ENCODE assay signal across 1 cellular context in the genomic region with DNA sequence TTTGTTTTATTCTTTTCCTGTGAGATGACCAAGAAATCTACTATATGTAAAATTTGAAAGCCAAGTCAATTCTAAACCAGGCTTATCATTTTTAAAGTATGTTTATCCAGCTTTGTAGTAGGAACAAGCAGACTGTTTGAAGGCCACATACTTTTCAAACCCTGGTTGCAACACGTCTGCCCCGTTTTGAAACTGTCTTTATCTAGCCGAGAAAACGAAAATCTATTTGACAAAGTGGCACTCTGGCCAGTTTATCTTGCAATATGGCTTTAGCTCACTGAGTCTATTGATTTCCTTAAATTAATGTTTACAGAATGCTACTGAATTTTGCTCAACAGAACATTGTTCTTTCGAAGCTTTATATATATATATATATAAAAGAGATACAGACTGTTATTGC.
TF ChIP-seq lines count a peak whose summit lies in the region.

No MANE protein-coding gene starts in this region.

TF ChIP-seq in HepG2, 621 proteins besides CTCF, POLR2A, EP300 and RAD21 (continued from another document and continues in another):
- peak; percentile 84; the same call in 1 of the 2 replicates for TF ChIP-seq ZNF609 (CRISPR knock-in tag; IDR thresholded peaks at IDR 0.05; ENCODE audit: borderline replicate concordance)
- TF ChIP-seq ZMYM4 (CRISPR knock-in tag; IDR thresholded peaks at IDR 0.05) = peak; percentile 39; the same call in 1 of the 2 replicates
- TF ChIP-seq NFIC (IDR thresholded peaks at IDR 0.05; ENCODE audit: low read length) = peak; percentile 93
- TF ChIP-seq DRAP1 (CRISPR knock-in tag; IDR thresholded peaks at IDR 0.05) = no peak
- TF ChIP-seq ATF2 (CRISPR knock-in tag; IDR thresholded peaks at IDR 0.05) = peak; percentile 39; the same call in 1 of the 2 replicates
- TF ChIP-seq, protein P1, sequence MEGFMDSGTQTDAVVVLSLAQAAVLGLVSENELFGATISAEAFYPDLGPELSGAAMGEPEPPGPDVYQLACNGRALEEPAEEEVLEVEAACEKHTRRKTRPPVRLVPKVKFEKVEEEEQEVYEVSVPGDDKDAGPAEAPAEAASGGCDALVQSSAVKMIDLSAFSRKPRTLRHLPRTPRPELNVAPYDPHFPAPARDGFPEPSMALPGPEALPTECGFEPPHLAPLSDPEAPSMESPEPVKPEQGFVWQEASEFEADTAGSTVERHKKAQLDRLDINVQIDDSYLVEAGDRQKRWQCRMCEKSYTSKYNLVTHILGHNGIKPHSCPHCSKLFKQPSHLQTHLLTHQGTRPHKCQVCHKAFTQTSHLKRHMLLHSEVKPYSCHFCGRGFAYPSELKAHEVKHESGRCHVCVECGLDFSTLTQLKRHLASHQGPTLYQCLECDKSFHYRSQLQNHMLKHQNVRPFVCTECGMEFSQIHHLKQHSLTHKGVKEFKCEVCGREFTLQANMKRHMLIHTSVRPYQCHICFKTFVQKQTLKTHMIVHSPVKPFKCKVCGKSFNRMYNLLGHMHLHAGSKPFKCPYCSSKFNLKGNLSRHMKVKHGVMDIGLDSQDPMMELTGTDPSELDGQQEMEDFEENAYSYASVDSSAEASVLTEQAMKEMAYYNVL (CRISPR knock-in tag; IDR thresholded peaks at IDR 0.05; ENCODE audit: borderline replicate concordance) = peak; percentile 61; the same call in 1 of the 2 replicates
- TF ChIP-seq SKI (IDR thresholded peaks at IDR 0.05; ENCODE audit: partially characterized antibody) = peak; percentile 83
- TF ChIP-seq SMYD3 (CRISPR knock-in tag; IDR thresholded peaks at IDR 0.05) = no peak
- no peak for TF ChIP-seq ZNF329 (CRISPR knock-in tag; IDR thresholded peaks at IDR 0.05; ENCODE audit: low read depth)
- TF ChIP-seq ZSCAN20 (CRISPR knock-in tag; IDR thresholded peaks at IDR 0.05; ENCODE audit: borderline replicate concordance) = no peak
- no peak for TF ChIP-seq MTERF4 (CRISPR knock-in tag; IDR thresholded peaks at IDR 0.05)
- TF ChIP-seq NR2F6 (IDR thresholded peaks at IDR 0.05) = peak; percentile 88
- peak; percentile 79 for TF ChIP-seq NR2F6 (CRISPR knock-in tag; IDR thresholded peaks at IDR 0.05)
- peak; percentile 72 for TF ChIP-seq HHEX (CRISPR knock-in tag; IDR thresholded peaks at IDR 0.05)
- TF ChIP-seq NCOA2 (CRISPR knock-in tag; IDR thresholded peaks at IDR 0.05) = peak; percentile 97
- TF ChIP-seq TCF12 (IDR thresholded peaks at IDR 0.05) = no peak
- TF ChIP-seq TCF12 (CRISPR knock-in tag; IDR thresholded peaks at IDR 0.05) = peak; percentile 75; the same call in 1 of the 2 replicates
- no peak for TF ChIP-seq ZNF296 (CRISPR knock-in tag; conservative IDR thresholded peaks at IDR 0.05)
- TF ChIP-seq, protein P2, sequence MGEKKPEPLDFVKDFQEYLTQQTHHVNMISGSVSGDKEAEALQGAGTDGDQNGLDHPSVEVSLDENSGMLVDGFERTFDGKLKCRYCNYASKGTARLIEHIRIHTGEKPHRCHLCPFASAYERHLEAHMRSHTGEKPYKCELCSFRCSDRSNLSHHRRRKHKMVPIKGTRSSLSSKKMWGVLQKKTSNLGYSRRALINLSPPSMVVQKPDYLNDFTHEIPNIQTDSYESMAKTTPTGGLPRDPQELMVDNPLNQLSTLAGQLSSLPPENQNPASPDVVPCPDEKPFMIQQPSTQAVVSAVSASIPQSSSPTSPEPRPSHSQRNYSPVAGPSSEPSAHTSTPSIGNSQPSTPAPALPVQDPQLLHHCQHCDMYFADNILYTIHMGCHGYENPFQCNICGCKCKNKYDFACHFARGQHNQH (CRISPR knock-in tag; IDR thresholded peaks at IDR 0.05) = 0 out of 2 replicates have a peak, but pooled peaks have one; percentile 47
- TF ChIP-seq PBX2 (CRISPR knock-in tag; IDR thresholded peaks at IDR 0.05) = no peak
- TF ChIP-seq FOXO1 (CRISPR knock-in tag; IDR thresholded peaks at IDR 0.05) = peak; percentile 85
- TF ChIP-seq KLF16 (CRISPR knock-in tag; IDR thresholded peaks at IDR 0.05) = peak in 1 of 2 experiments; percentile 75; a peak in 1 of 4 replicates
- TF ChIP-seq FOXA1 (IDR thresholded peaks at IDR 0.05) = no peak
- TF ChIP-seq FOXA1 (CRISPR knock-in tag; IDR thresholded peaks at IDR 0.05) = peak; percentile 63; the same call in 1 of the 2 replicates
- TF ChIP-seq BCL6 (CRISPR knock-in tag; IDR thresholded peaks at IDR 0.05) = peak; percentile 94
- TF ChIP-seq, protein P3, sequence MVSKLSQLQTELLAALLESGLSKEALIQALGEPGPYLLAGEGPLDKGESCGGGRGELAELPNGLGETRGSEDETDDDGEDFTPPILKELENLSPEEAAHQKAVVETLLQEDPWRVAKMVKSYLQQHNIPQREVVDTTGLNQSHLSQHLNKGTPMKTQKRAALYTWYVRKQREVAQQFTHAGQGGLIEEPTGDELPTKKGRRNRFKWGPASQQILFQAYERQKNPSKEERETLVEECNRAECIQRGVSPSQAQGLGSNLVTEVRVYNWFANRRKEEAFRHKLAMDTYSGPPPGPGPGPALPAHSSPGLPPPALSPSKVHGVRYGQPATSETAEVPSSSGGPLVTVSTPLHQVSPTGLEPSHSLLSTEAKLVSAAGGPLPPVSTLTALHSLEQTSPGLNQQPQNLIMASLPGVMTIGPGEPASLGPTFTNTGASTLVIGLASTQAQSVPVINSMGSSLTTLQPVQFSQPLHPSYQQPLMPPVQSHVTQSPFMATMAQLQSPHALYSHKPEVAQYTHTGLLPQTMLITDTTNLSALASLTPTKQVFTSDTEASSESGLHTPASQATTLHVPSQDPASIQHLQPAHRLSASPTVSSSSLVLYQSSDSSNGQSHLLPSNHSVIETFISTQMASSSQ (IDR thresholded peaks at IDR 0.05; ENCODE audit: low read depth) = peak; percentile 71; the same call in 1 of the 2 replicates
- TF ChIP-seq, protein P3 (CRISPR knock-in tag; IDR thresholded peaks at IDR 0.05; ENCODE audit: borderline replicate concordance) = no peak
- TF ChIP-seq ZGPAT (CRISPR knock-in tag; IDR thresholded peaks at IDR 0.05) = peak; percentile 66
- peak; percentile 42; the same call in 1 of the 2 replicates for TF ChIP-seq ZNF652 (CRISPR knock-in tag; IDR thresholded peaks at IDR 0.05; ENCODE audit: borderline replicate concordance, low read depth)
- TF ChIP-seq SP2 (CRISPR knock-in tag; IDR thresholded peaks at IDR 0.05) = no peak
- TF ChIP-seq NR2C2 (CRISPR knock-in tag; IDR thresholded peaks at IDR 0.05; ENCODE audit: borderline replicate concordance) = peak; percentile 37; the same call in 1 of the 2 replicates
- TF ChIP-seq MIXL1 (CRISPR knock-in tag; IDR thresholded peaks at IDR 0.05) = peak; percentile 50; the same call in 1 of the 2 replicates
- TF ChIP-seq MED13 (CRISPR knock-in tag; IDR thresholded peaks at IDR 0.05) = peak; percentile 95
